In genomic region chr12:45050751-45051489, GRCh38 we compare ENCODE assay signal across 9 cellular contexts. TPM values are rescaled to one million over a fixed set of nuclear protein-coding genes. Genes with fewer than 3 reads are reported as not detected.
DNase-seq lines count a peak whose midpoint lies in the region; ATAC-seq lines count a peak whose summit lies in the region.
"Had no signal": no experiment of that assay in that cellular context is flagged by ENCODE, and none has a peak within 500 bp of the region (broad histone marks: within the 10 kb centered on the region; RNA-seq: fewer than 3 reads in every experiment).

Gene DBX2, minus strand, starts transcription at chr12:45051099. Its CDS starts 172 bp downstream, at chr12:45050927.

- no peaks in the 10 kb centered on the region for H3K36me3 ChIP-seq in ES-I3 (ENCODE audit: insufficient read depth, low read length)
- no peaks in the 10 kb centered on the region for H3K36me3 ChIP-seq in SK-N-MC (ENCODE audit: insufficient read depth, low read length)

- ATAC-seq in GM18867 (IDR thresholded peaks at IDR 0.05; ENCODE audit: unreplicated experiment) (no peak), GM18868 (IDR thresholded peaks at IDR 0.05; ENCODE audit: unreplicated experiment) (no peak), HG02610 (IDR thresholded peaks at IDR 0.05; ENCODE audit: unreplicated experiment) (no peak), HG03378 (IDR thresholded peaks at IDR 0.05; ENCODE audit: unreplicated experiment) (no peak)

- H3K9ac ChIP-seq in ES-I3 (ENCODE audit: low read depth, low read length), result peak within 1 kb of the TSS; percentile 77; the same call in 1 of the 2 replicates
- H3K9ac ChIP-seq in SK-N-MC (ENCODE audit: insufficient read length), result peak within 1 kb of the TSS; percentile 64

- H3K9me3 ChIP-seq in ES-I3 (ENCODE audit: control insufficient read depth, insufficient read depth, low read length) (no peaks in the 10 kb centered on the region), SK-N-MC (ENCODE audit: low read depth, low read length) (no peaks in the 10 kb centered on the region)

- peak within 1 kb of the TSS; percentile 92 for H3K4me3 ChIP-seq in SK-N-MC

- intact Hi-C loops in head of caudate nucleus (cut with DNase I), result no loop called here
- intact Hi-C loops in posterior vena cava (cut with DNase I), result no loop called here

- H3K27ac ChIP-seq in SK-N-MC, result peak within 1 kb of the TSS; percentile 80

- H3K4me1 ChIP-seq in ES-I3 (ENCODE audit: insufficient read depth, low read length), result no peaks in the 10 kb centered on the region

- no peak for DNase-seq in SK-N-MC (ENCODE audit: low read depth, low spot score)
- DNase-seq in head of caudate nucleus, result peak in 33 of 42 donors; percentile 7 to 54 (median 30)
- peak; percentile 71 for DNase-seq in posterior vena cava (ENCODE audit: low spot score)

RNA-seq across cellular contexts. Expression of gene DBX2, which starts in this region (rescaled TPM):
- total RNA-seq in posterior vena cava, result under 1 TPM; 0.19 to 0.93 TPM
- total RNA-seq: M059J had no signal

Comparison
In these comparisons a context has a peak if more than half of its experiments do, and no peak if none do; other contexts are left out.
1. Peak in DNase-seq in posterior vena cava; RNA of the gene not detected or under 1 TPM.